ENCODE assay signal across 19 cellular contexts in the genomic region with DNA sequence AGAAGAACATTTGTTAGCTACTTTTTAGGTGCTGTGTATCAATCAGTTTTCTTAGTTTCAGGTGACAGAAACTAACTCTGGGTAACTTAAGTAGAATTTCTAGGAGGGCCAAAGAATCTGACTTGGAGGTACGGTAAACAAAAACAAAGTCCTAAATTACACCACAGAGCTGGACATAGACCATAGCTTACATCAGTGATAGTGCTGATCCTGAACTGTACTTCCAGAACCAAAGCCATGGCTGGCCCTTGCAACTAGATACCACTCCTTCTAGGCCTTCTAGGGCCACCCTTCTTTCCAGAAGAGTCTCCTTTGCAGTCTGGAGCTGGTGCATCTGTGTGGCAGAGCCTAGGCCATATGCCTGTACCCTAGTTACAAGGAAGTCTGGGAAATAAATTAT.
"Had no signal": no experiment of that assay in that cellular context is flagged by ENCODE, and none has a peak within 500 bp of the region (broad histone marks: within the 10 kb centered on the region; RNA-seq: fewer than 3 reads in every experiment).

No MANE protein-coding gene starts in this region.

- H3K27ac ChIP-seq: colonic mucosa, hepatocyte, thyroid gland, upper lobe of left lung had no signal

- H3K79me2 ChIP-seq: hepatocyte had no signal

- H2AFZ ChIP-seq: hepatocyte had no signal

- H3K9me3 ChIP-seq: colonic mucosa, thyroid gland, upper lobe of left lung, uterus had no signal

- DNase-seq: colonic mucosa; dermis blood vessel endothelial cell; foreskin melanocyte; head of caudate nucleus; kidney; left cardiac atrium; left ventricle myocardium superior; mesenchymal stem cell; midbrain; right cardiac atrium; small intestine; stimulated activated CD4-positive, alpha-beta T cell treated with anti-CD3 and anti-CD28 coated beads, Interleukin-12 subunit alpha, Interleukin-12 subunit beta, amount 100 ng/mL, for 4 hours; stimulated activated naive CD4-positive, alpha-beta T cell treated with Interleukin-2 at 50 U/mL for 16 hours; thyroid gland; upper lobe of left lung; uterus had no signal

- H3K4me3 ChIP-seq: colonic mucosa, hepatocyte, lung, thyroid gland, upper lobe of left lung, uterus had no signal

- H3K36me3 ChIP-seq: colonic mucosa, thyroid gland, uterus had no signal

- ATAC-seq: left cardiac atrium, left ventricle myocardium superior, right cardiac atrium had no signal

- H3K4me3 Mint-ChIP-seq: nephron had no signal

- H3K4me2 ChIP-seq: hepatocyte had no signal

- H3K27me3 ChIP-seq: colonic mucosa, hepatocyte, thyroid gland, upper lobe of left lung, uterus had no signal

- H3K9me3 Mint-ChIP-seq: nephron had no signal

- H3K4me1 ChIP-seq: colonic mucosa, thyroid gland had no signal
